ENCODE assay signal across 28 cellular contexts in the genomic region with DNA sequence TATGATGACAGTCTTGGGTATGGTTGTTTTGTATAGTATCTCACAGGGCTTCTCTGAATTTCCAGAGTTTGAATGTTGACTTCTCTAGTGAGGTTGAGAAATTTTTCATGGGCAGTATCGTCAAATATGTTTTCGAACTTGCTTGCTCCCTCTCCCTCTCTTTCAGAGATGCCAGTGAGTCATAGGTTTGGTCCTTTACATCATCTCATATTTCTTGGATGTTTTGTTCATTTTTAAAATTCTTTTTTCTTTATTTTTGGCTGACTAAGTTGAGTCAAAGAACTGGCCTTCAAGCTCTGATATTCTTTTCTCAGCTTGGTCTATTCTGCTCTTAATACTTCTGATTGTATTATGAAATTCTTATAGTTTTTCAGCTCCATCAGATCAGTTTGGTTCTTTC.
DNase-seq lines count a peak whose midpoint lies in the region; ATAC-seq and TF ChIP-seq lines count a peak whose summit lies in the region.
"Had no signal": no experiment of that assay in that cellular context is flagged by ENCODE, and none has a peak within 500 bp of the region (broad histone marks: within the 10 kb centered on the region; RNA-seq: fewer than 3 reads in every experiment).

No MANE protein-coding gene starts in this region.

- RAD21 ChIA-PET in HCT116 (lab: Charles Lee; ENCODE audit: low non-redundant PET in 1 of 2, low total read pairs in 2 of 2, uncharacterized antibody in 2 of 2, unreplicated experiment in 2 of 2) = no interaction called here

- no peak for TF ChIP-seq RAD21 in HCT116 (IDR thresholded peaks at IDR 0.05; ENCODE audit: low read depth)

- H3K9me3 ChIP-seq in AG04450 (ENCODE audit: control insufficient read depth, insufficient read depth, low read length) (no peaks in the 10 kb centered on the region), HCT116 (ENCODE audit: control insufficient read depth in 1 of 2, insufficient read depth in 1 of 2, low read depth in 1 of 2, low read length in 2 of 2) (no peaks in the 10 kb centered on the region)
- H3K9me3 ChIP-seq: gastrocnemius medialis, Peyer's patch, testis had no signal

- TF ChIP-seq POLR2A in HCT116 (IDR thresholded peaks at IDR 0.05; ENCODE audit: borderline replicate concordance, extremely low read depth, insufficient read depth, insufficient read length) = no peak

- DNase-seq in AG04450 (ENCODE audit: low read depth, low spot score) = peak; percentile 20
- no peak for DNase-seq in HCT116 (ENCODE audit: low read depth, low spot score)
- DNase-seq in cardiac fibroblast (ENCODE audit: low read depth in 2 of 2) = peak; percentile 32 to 84
- peak; percentile 46 for DNase-seq in fibroblast of villous mesenchyme (ENCODE audit: low read depth)
- no peak for DNase-seq in activated T-cell treated with anti-CD3 and anti-CD28 coated beads, Interleukin-2, amount 50 U/mL, for 4 hours
- no peak for DNase-seq in midbrain (lab: John Stamatoyannopoulos, UW)
- DNase-seq in T-cell = no peak
- DNase-seq: activated CD8-positive, alpha-beta T cell treated with anti-CD3 and anti-CD28 coated beads, Interleukin-2, amount 10 ng/mL, durations not matched to agents 7 days and 5 days; amniotic stem cell; dermis blood vessel endothelial cell; gastrocnemius medialis; hypothalamus; NCI-H187 treated with DMSO at 0.1 percent for 48 hours; NCI-H526 treated with DMSO at 0.1 percent for 48 hours; Peyer's patch; SIG-M5; stimulated activated CD4-positive, alpha-beta T cell treated with anti-CD3 and anti-CD28 coated beads, Interleukin-12 subunit alpha, Interleukin-12 subunit beta, amount 100 ng/mL, for 4 hours; stimulated activated CD4-positive, alpha-beta T cell treated with anti-CD3 and anti-CD28 coated beads, Interleukin-4, amount 100 ng/mL, for 24 hours; stimulated activated naive CD4-positive, alpha-beta T cell; testis had no signal

- no peak overlapping the region for H3K27ac Mint-ChIP-seq in T-cell
- H3K27ac Mint-ChIP-seq: activated CD8-positive, alpha-beta T cell treated with anti-CD3 and anti-CD28 coated beads, Interleukin-2, amount 10 ng/mL, durations not matched to agents 7 days and 5 days; nephron had no signal

- TF ChIP-seq CTCF in AG04450 (IDR thresholded peaks at IDR 0.05; ENCODE audit: low read depth, low read length) (no peak), HCT116 (IDR thresholded peaks at IDR 0.05 in 2 of 3, conservative IDR thresholded peaks at IDR 0.05 in 1 of 3; ENCODE audit: borderline replicate concordance in 1 of 3, insufficient read depth in 1 of 3, low read depth in 2 of 3, low read length in 2 of 3) (no peak), cardiac fibroblast (IDR thresholded peaks at IDR 0.05; ENCODE audit: low read depth, low read length) (no peak), fibroblast of villous mesenchyme (IDR thresholded peaks at IDR 0.05; ENCODE audit: insufficient read depth, low read depth, low read length) (no peak)

- H3K4me3 Mint-ChIP-seq in activated T-cell treated with anti-CD3 and anti-CD28 coated beads, Interleukin-2, amount 50 U/mL, for 4 hours = no peak overlapping the region
- H3K4me3 Mint-ChIP-seq in T-cell = no peak overlapping the region
- H3K4me3 Mint-ChIP-seq: activated CD8-positive, alpha-beta T cell treated with anti-CD3 and anti-CD28 coated beads, Interleukin-2, amount 10 ng/mL, durations not matched to agents 7 days and 5 days; nephron had no signal

- H3K36me3 ChIP-seq in HCT116 (ENCODE audit: control insufficient read depth in 1 of 2, insufficient read depth in 2 of 2, low read length in 2 of 2) = no peaks in the 10 kb centered on the region
- H3K36me3 ChIP-seq: cardiac muscle cell, gastrocnemius medialis, Peyer's patch, right atrium auricular region had no signal

- intact Hi-C loops in HCT116 (cut with micrococcal nuclease) = no loop called here

- H3K9me3 Mint-ChIP-seq in activated T-cell treated with anti-CD3 and anti-CD28 coated beads, Interleukin-2, amount 50 U/mL, for 4 hours = peaks cover 4% of the 10 kb centered on the region
- H3K9me3 Mint-ChIP-seq in T-cell = peaks cover 0 to 7% (median 6%) of the 10 kb centered on the region in 3 donors

- no peaks in the 10 kb centered on the region for H3K36me3 Mint-ChIP-seq in activated T-cell treated with anti-CD3 and anti-CD28 coated beads, Interleukin-2, amount 50 U/mL, for 4 hours (ENCODE audit: insufficient read depth)
- no peaks in the 10 kb centered on the region for H3K36me3 Mint-ChIP-seq in T-cell

- H3K27ac ChIP-seq in AG04450 (ENCODE audit: low read depth, low read length) (no peak overlapping the region), HCT116 (ENCODE audit: low read depth, low read length) (no peak overlapping the region)
- H3K27ac ChIP-seq: A549, C4-2B, cardiac muscle cell, gastrocnemius medialis, KMS-11, parathyroid adenoma, Peyer's patch, right atrium auricular region, testis had no signal

- no peaks in the 10 kb centered on the region for H3K4me1 ChIP-seq in HCT116 (ENCODE audit: control insufficient read depth in 1 of 2, insufficient read depth in 2 of 2, low read length in 2 of 2)
- H3K4me1 ChIP-seq: A549, gastrocnemius medialis, parathyroid adenoma, Peyer's patch, right atrium auricular region, testis had no signal

- POLR2A ChIA-PET in AG04450 (lab: Yijun Ruan, JAX) (no interaction called here), HCT116 (lab: Charles Lee) (no interaction called here), T-cell (lab: Charles Lee) (no interaction called here)

- no peaks in the 10 kb centered on the region for H3K4me1 Mint-ChIP-seq in activated T-cell treated with anti-CD3 and anti-CD28 coated beads, Interleukin-2, amount 50 U/mL, for 4 hours (ENCODE audit: low read depth)
- H3K4me1 Mint-ChIP-seq in T-cell = no peaks in the 10 kb centered on the region
- H3K4me1 Mint-ChIP-seq: nephron had no signal

- no peaks in the 10 kb centered on the region for H3K27me3 Mint-ChIP-seq in activated T-cell treated with anti-CD3 and anti-CD28 coated beads, Interleukin-2, amount 50 U/mL, for 4 hours (ENCODE audit: low read depth)
- peaks cover 4 to 18% of the 10 kb centered on the region in 2 donors for H3K27me3 Mint-ChIP-seq in T-cell

- H3K9me2 ChIP-seq in HCT116 (ENCODE audit: insufficient read depth) = no peaks in the 10 kb centered on the region

- H3K27me3 ChIP-seq in AG04450 (ENCODE audit: control insufficient read depth, insufficient read depth, low read length) (no peaks in the 10 kb centered on the region), HCT116 (ENCODE audit: insufficient read depth, low read length) (no peaks in the 10 kb centered on the region)
- H3K27me3 ChIP-seq: cardiac muscle cell, gastrocnemius medialis, Peyer's patch, right atrium auricular region, testis had no signal

- peak overlapping the region; percentile 48 for H2AFZ ChIP-seq in HCT116 (ENCODE audit: low read depth, low read length, poor library complexity, severe bottlenecking)
- H2AFZ ChIP-seq: parathyroid adenoma had no signal

- H3K4me3 ChIP-seq in AG04450 (ENCODE audit: low read depth, low read length) (no peak overlapping the region), HCT116 (replicated peaks in 1 of 2; ENCODE audit: low read depth in 1 of 2, low read length in 2 of 2) (no peak overlapping the region), cardiac fibroblast (replicated peaks in 1 of 2; ENCODE audit: low read depth in 2 of 2, low read length in 2 of 2) (no peak overlapping the region), fibroblast of villous mesenchyme (ENCODE audit: low read depth, low read length) (no peak overlapping the region)
- H3K4me3 ChIP-seq: A549, cardiac muscle cell, gastrocnemius medialis, Peyer's patch, right atrium auricular region, testis had no signal

- no peak for ATAC-seq in HCT116
- ATAC-seq in activated T-cell treated with anti-CD3 and anti-CD28 coated beads, Interleukin-2, amount 50 U/mL, for 4 hours = no peak
- ATAC-seq in HG03565 (IDR thresholded peaks at IDR 0.05; ENCODE audit: unreplicated experiment) = no peak
- ATAC-seq in T-cell (replicated peaks in 1 of 4) = no peak
- ATAC-seq: A549; activated CD8-positive, alpha-beta T cell treated with anti-CD3 and anti-CD28 coated beads, Interleukin-2, amount 10 ng/mL, durations not matched to agents 7 days and 5 days; gastrocnemius medialis had no signal

- no peak overlapping the region for H3K9ac ChIP-seq in HCT116 (ENCODE audit: low read length)
- H3K9ac ChIP-seq: KMS-11, parathyroid adenoma had no signal

- BruUV-seq in HCT116 (replicated peaks; lab: Mats Ljungman, UMichigan) = no TSS peak

- no peaks in the 10 kb centered on the region for H4K20me1 ChIP-seq in HCT116 (ENCODE audit: insufficient read depth)

- H3K4me2 ChIP-seq in HCT116 (ENCODE audit: low read length) = no peak overlapping the region
- H3K4me2 ChIP-seq: A549, KMS-11 had no signal

- CTCF ChIA-PET in AG04450 (lab: Charles Lee) = no interaction called here
- CTCF ChIA-PET in HCT116 (lab: Charles Lee) = no interaction called here
- CTCF ChIA-PET in T-cell (lab: Charles Lee) = no interaction called here

- H3K79me2 ChIP-seq in HCT116 (ENCODE audit: insufficient read depth, low read length) = no peaks in the 10 kb centered on the region
- H3K79me2 ChIP-seq: parathyroid adenoma had no signal

TF ChIP-seq in HCT116, 20 proteins besides CTCF, POLR2A, EP300 and RAD21:
- no peak for TF ChIP-seq POLR2AphosphoS5 (IDR thresholded peaks at IDR 0.05; ENCODE audit: low read depth, low read length)

Comparison
In these comparisons a context has a peak if more than half of its experiments do, and no peak if none do; other contexts are left out.
1. DNase-seq: peak in AG04450 (single experiment), cardiac fibroblast (2 of 2) and fibroblast of villous mesenchyme (single experiment); none in HCT116 (single experiment), activated T-cell treated with anti-CD3 and anti-CD28 coated beads, Interleukin-2, amount 50 U/mL, for 4 hours (single experiment), midbrain (single experiment) and T-cell (0 of 34).